ENCODE assay signal across 8 cellular contexts in the genomic region with DNA sequence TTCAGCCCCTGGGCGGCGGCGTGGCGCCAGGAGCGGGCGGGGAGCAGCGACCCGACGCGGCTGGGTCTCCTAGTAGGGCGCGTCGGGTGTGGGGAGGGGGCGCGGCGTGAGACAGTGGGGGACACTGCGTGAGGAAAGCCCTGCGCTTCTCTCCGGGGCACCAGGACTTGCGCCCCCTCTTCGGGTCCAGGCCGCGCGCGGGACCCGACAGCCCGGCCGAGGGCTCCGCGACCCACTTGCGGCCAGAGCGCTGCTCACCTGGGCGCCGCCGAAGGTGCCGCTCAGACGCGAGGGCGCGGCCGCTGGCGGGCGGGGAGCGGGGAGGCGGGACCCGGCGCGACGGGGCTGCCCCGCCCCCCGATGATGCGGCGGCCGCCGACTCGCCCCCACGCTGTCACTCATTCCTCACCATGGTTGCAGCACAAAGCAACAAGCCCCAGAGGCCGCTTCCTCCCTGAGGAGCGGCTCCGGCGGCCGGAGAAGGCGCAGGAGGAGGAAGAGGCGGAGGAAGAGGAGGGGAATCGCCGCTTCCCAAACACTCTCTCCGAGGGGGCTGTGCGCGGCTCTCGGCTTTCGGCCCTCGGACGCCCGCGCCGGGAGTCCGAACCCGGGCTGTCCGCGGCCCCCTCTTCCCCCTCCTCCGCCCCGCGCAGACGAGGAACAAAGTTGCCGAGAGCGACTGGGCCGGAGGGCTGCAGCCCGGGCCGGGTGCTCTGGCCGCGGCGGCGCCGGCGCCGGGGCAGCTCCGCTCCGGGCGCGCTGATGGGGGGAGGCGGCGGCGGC. TPM values are rescaled to one million over a fixed set of nuclear protein-coding genes. Genes with fewer than 3 reads are reported as not detected.
A peak's percentile ranks its signal among the peaks of the same experiment; 100 is the strongest.
DNase-seq lines count a peak whose midpoint lies in the region; ATAC-seq lines count a peak whose summit lies in the region.

A gene with protein sequence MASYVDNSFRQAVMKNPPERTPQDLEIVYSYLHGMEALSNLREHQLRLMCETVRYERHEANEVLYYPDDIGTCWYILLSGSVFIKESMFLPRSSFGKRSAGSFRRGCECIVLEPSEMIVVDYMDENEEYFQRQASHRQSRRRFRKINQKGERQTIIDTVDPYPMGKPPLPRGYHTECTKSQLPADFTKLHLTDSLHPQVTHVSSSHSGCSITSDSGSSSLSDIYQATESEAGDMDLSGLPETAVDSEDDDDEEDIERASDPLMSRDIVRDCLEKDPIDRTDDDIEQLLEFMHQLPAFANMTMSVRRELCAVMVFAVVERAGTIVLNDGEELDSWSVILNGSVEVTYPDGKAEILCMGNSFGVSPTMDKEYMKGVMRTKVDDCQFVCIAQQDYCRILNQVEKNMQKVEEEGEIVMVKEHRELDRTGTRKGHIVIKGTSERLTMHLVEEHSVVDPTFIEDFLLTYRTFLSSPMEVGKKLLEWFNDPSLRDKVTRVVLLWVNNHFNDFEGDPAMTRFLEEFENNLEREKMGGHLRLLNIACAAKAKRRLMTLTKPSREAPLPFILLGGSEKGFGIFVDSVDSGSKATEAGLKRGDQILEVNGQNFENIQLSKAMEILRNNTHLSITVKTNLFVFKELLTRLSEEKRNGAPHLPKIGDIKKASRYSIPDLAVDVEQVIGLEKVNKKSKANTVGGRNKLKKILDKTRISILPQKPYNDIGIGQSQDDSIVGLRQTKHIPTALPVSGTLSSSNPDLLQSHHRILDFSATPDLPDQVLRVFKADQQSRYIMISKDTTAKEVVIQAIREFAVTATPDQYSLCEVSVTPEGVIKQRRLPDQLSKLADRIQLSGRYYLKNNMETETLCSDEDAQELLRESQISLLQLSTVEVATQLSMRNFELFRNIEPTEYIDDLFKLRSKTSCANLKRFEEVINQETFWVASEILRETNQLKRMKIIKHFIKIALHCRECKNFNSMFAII (N-terminal part only) (plus strand): TSS at position 457 of the 783 bp plus-strand sequence. CDS start 1,084 bp downstream, outside the sequence.

- no CpG with 5 or more reads among the region's 103 CpGs for WGBS in mesendoderm (ENCODE audit: extremely low coverage, insufficient coverage, low lambda C conversion rate)

- no peak within 1 kb of the TSS for H2BK15ac ChIP-seq in mesendoderm (replicated peaks; ENCODE audit: low read depth)

- peak within 1 kb of the TSS; percentile 90 for H3K4me3 Mint-ChIP-seq in effector memory CD8-positive, alpha-beta T cell

- H3K27ac Mint-ChIP-seq in effector memory CD8-positive, alpha-beta T cell, result peak within 1 kb of the TSS; percentile 94 to 99

- peaks cover 3% of the 10 kb centered on the region for H3K4me1 ChIP-seq in mesendoderm (ENCODE audit: control insufficient read depth, low read depth, low read length)

- H3K79me1 ChIP-seq in mesendoderm (ENCODE audit: low read length), result no peaks in the 10 kb centered on the region

- peak within 1 kb of the TSS; percentile 64 for H3K4me2 ChIP-seq in mesendoderm (ENCODE audit: low read length)

- H3K56ac ChIP-seq in mesendoderm (ENCODE audit: low read length), result peak within 1 kb of the TSS; percentile 87

- no peaks in the 10 kb centered on the region for H3K36me3 ChIP-seq in mesendoderm (ENCODE audit: control insufficient read depth, insufficient read depth, low read length)

- ATAC-seq in GM21367 (IDR thresholded peaks at IDR 0.05; ENCODE audit: unreplicated experiment), result peak; percentile 73
- ATAC-seq in effector memory CD8-positive, alpha-beta T cell (replicated peaks), result peak; percentile 88

- H2BK5ac ChIP-seq in mesendoderm (ENCODE audit: low read length), result peak within 1 kb of the TSS; percentile 45

- no peaks in the 10 kb centered on the region for H3K27me3 ChIP-seq in mesendoderm (ENCODE audit: insufficient read depth, low read length, poor library complexity)

- peak within 1 kb of the TSS; percentile 94 for H3K4ac ChIP-seq in mesendoderm (ENCODE audit: low read depth, low read length)

- H3K36me3 Mint-ChIP-seq in effector memory CD8-positive, alpha-beta T cell (ENCODE audit: insufficient read depth), result peaks cover 30% of the 10 kb centered on the region

- DNase-seq in COR-L47 (lab: John Stamatoyannopoulos, UW), result peak; percentile 84
- DNase-seq in HT1080 (ENCODE audit: low read depth), result peak; percentile 94
- peak; percentile 93 for DNase-seq in NOMO-1 treated with dmso at 0.1 percent for 144 hours (lab: John Stamatoyannopoulos, UW; ENCODE audit: unreplicated experiment)
- peak; percentile 54 to 69 (median 61) for DNase-seq in activated CD8-positive, alpha-beta memory T cell treated with anti-CD3 and anti-CD28 coated beads for 48 hours (ENCODE audit: low read depth in 2 of 3, low spot score in 2 of 3)
- DNase-seq in effector memory CD8-positive, alpha-beta T cell, result peak; percentile 80 to 84 (median 82)
- peak; percentile 98 for DNase-seq in mesendoderm
- peak; percentile 77 for DNase-seq in stimulated activated CD8-positive, alpha-beta memory T cell treated with anti-CD3 and anti-CD28 coated beads, Interleukin-12 subunit alpha, Interleukin-12 subunit beta, amount 100 ng/mL, for 4 hours (ENCODE audit: low read depth)

- peak within 1 kb of the TSS; percentile 94 for H3K27ac ChIP-seq in mesendoderm (ENCODE audit: low read depth, low read length)

- H3K9ac ChIP-seq in mesendoderm (ENCODE audit: low read length), result peak within 1 kb of the TSS; percentile 88

- no peak within 1 kb of the TSS for H2AK5ac ChIP-seq in mesendoderm (ENCODE audit: low read length)

- no peak within 1 kb of the TSS for H4K5ac ChIP-seq in mesendoderm (ENCODE audit: low read length)

- no peak within 1 kb of the TSS for H4K8ac ChIP-seq in mesendoderm (ENCODE audit: low read depth, low read length)

- H3K79me2 ChIP-seq in mesendoderm (ENCODE audit: control insufficient read depth, insufficient read depth, low read length), result peaks cover 28% of the 10 kb centered on the region

- H3K23ac ChIP-seq in mesendoderm (ENCODE audit: low read length), result peak within 1 kb of the TSS; percentile 26

- H3K27me3 Mint-ChIP-seq in effector memory CD8-positive, alpha-beta T cell, result no peaks in the 10 kb centered on the region

- peaks cover 27 to 43% of the 10 kb centered on the region in 2 donors for H3K4me1 Mint-ChIP-seq in effector memory CD8-positive, alpha-beta T cell (ENCODE audit: low read depth in 2 of 2)

- peak within 1 kb of the TSS; percentile 78 for H3K4me3 ChIP-seq in mesendoderm (ENCODE audit: low read length)

- H2BK120ac ChIP-seq in mesendoderm (ENCODE audit: low read depth, low read length), result peak within 1 kb of the TSS; percentile 52

- no peaks in the 10 kb centered on the region for H3K9me3 Mint-ChIP-seq in effector memory CD8-positive, alpha-beta T cell

- peak within 1 kb of the TSS; percentile 94 for H3K18ac ChIP-seq in mesendoderm (ENCODE audit: low read length)

RNA-seq across cellular contexts. Expression of the gene that starts here (rescaled TPM):
- 24.9 and 30.3 TPM in 2 replicates for total RNA-seq in HT1080 (2014; rRNA removed; shearing (Covaris generic))
- polyA plus RNA-seq in HT1080 (2015; cell fraction: cytosol; rRNA removed), result 15.3 and 20.3 TPM in 2 replicates
- polyA plus RNA-seq in HT1080 (2015; cell fraction: nucleus; rRNA removed), result 31.6 and 41.6 TPM in 2 replicates
- 45.1 TPM for polyA plus RNA-seq in mesendoderm (2013, experiment 1 of 2)
- polyA plus RNA-seq in mesendoderm (2013, experiment 2 of 2), result 44.1 TPM

Comparison
In these comparisons a context has a peak if more than half of its experiments do, and no peak if none do; other contexts are left out.
1. Peak in every context shown above with its lines: DNase-seq, ATAC-seq, H3K4me3 ChIP-seq and H3K27ac ChIP-seq.